8 cellular contexts compared by ENCODE assay signal in genomic region chr3:136193273-136194043, GRCh38. TPM values are rescaled to one million over a fixed set of nuclear protein-coding genes. Genes with fewer than 3 reads are reported as not detected.
DNase-seq lines count a peak whose midpoint lies in the region; ATAC-seq and TF ChIP-seq lines count a peak whose summit lies in the region.

No MANE protein-coding gene starts in this region.

- H3K27ac Mint-ChIP-seq in T-helper 2 cell treated with Interferon-gamma antibody and Interleukin-4, amounts not matched to agents 5 μg/mL and 100 μg/mL, for 36 hours, result peak overlapping the region; percentile 90

- H3K9me3 ChIP-seq in right atrium auricular region, result no peaks in the 10 kb centered on the region
- no peaks in the 10 kb centered on the region for H3K9me3 ChIP-seq in sigmoid colon

- peak overlapping the region; percentile 99 to 100 for H3K27ac ChIP-seq in right atrium auricular region
- H3K27ac ChIP-seq in sigmoid colon, result peak overlapping the region; percentile 99 to 100 (median 100)

- no peak for TF ChIP-seq POLR2A in sigmoid colon (IDR thresholded peaks at IDR 0.05)

- H3K4me3 Mint-ChIP-seq in T-helper 2 cell treated with Interferon-gamma antibody and Interleukin-4, amounts not matched to agents 5 μg/mL and 100 μg/mL, for 36 hours, result peak overlapping the region; percentile 91

- H3K4me3 ChIP-seq in right atrium auricular region (peak overlapping the region; percentile 69 to 76), fibroblast of villous mesenchyme (ENCODE audit: low read depth, low read length) (peak overlapping the region; percentile 76), sigmoid colon (peak overlapping the region; percentile 80 to 91 (median 83))

- H3K4me1 ChIP-seq in right atrium auricular region, result peaks cover 0 to 54% of the 10 kb centered on the region in 2 donors
- H3K4me1 ChIP-seq in sigmoid colon, result peaks cover 2 to 54% (median 45%) of the 10 kb centered on the region in 4 donors

- no peak for TF ChIP-seq EP300 in sigmoid colon (IDR thresholded peaks at IDR 0.05)

- TF ChIP-seq CTCF in right atrium auricular region (IDR thresholded peaks at IDR 0.05) (no peak), fibroblast of villous mesenchyme (IDR thresholded peaks at IDR 0.05; ENCODE audit: insufficient read depth, low read depth, low read length) (no peak), sigmoid colon (IDR thresholded peaks at IDR 0.05) (no peak)

- peaks cover 52% of the 10 kb centered on the region for H3K4me1 Mint-ChIP-seq in T-helper 2 cell treated with Interferon-gamma antibody and Interleukin-4, amounts not matched to agents 5 μg/mL and 100 μg/mL, for 36 hours (ENCODE audit: low read depth)

- DNase-seq in right atrium auricular region (ENCODE audit: low spot score) (no peak), Right ventricle myocardium inferior (ENCODE audit: missing footprints) (no peak), fibroblast of villous mesenchyme (ENCODE audit: low read depth) (peak; percentile 41), sigmoid colon (no peak), putamen (ENCODE audit: low spot score) (no peak), dermis blood vessel endothelial cell (no peak)
- DNase-seq in T-helper 2 cell treated with Interferon-gamma antibody and Interleukin-4, amounts not matched to agents 5 μg/mL and 100 μg/mL, for 36 hours (ENCODE audit: low spot score), result no peak

- H3K36me3 Mint-ChIP-seq in T-helper 2 cell treated with Interferon-gamma antibody and Interleukin-4, amounts not matched to agents 5 μg/mL and 100 μg/mL, for 36 hours (ENCODE audit: low read depth), result peaks cover 58% of the 10 kb centered on the region

- no peaks in the 10 kb centered on the region for H3K27me3 ChIP-seq in right atrium auricular region
- H3K27me3 ChIP-seq in sigmoid colon, result no peaks in the 10 kb centered on the region

- intact Hi-C loops in Right ventricle myocardium inferior (cut with DNase I) (loop anchor here (5.0 kb wide), 1 partner anchor 46 kb away; no protein-coding TSS in a partner anchor), sigmoid colon (cut with DNase I) (loop anchor here (2.0 to 5.0 kb wide), 3 partner anchors 41 to 559 kb away; partner anchors contain the start of gene STAG1)

- ATAC-seq in Right ventricle myocardium inferior, result no peak
- no peak for ATAC-seq in HG02884 (IDR thresholded peaks at IDR 0.05; ENCODE audit: unreplicated experiment)

- 0 to 2% methylated on average over 6 of the region's 6 CpGs for WGBS in sigmoid colon, 2 donors

- no peaks in the 10 kb centered on the region for H3K9me3 Mint-ChIP-seq in T-helper 2 cell treated with Interferon-gamma antibody and Interleukin-4, amounts not matched to agents 5 μg/mL and 100 μg/mL, for 36 hours

- H3K27me3 Mint-ChIP-seq in T-helper 2 cell treated with Interferon-gamma antibody and Interleukin-4, amounts not matched to agents 5 μg/mL and 100 μg/mL, for 36 hours (ENCODE audit: low read depth), result peaks cover 4% of the 10 kb centered on the region

- H3K36me3 ChIP-seq in right atrium auricular region (no peaks in the 10 kb centered on the region), sigmoid colon (no peaks in the 10 kb centered on the region)

RNA-seq across cellular contexts. Expression of gene MSL2, which starts 2.7 kb away (rescaled TPM):
- 10 to 100 TPM; 19.2 to 22.0 TPM for total RNA-seq in right atrium auricular region
- total RNA-seq in Right ventricle myocardium inferior, result 23.2 TPM
- 15.8 and 22.0 TPM in 2 replicates for total RNA-seq in fibroblast of villous mesenchyme
- total RNA-seq in sigmoid colon, result 10 to 100 TPM; 18.7 to 23.9 (median 20.8) TPM
- polyA plus RNA-seq in sigmoid colon, result 10 to 100 TPM in 1 of 3 donors, 1 to 10 TPM in 2; 3.2 to 13.1 (median 3.6) TPM
- total RNA-seq in dermis blood vessel endothelial cell, result 14.1 and 17.5 TPM in 2 replicates

RNA-seq across cellular contexts. Expression of gene PCCB, which starts 56.7 kb away (rescaled TPM):
- total RNA-seq in right atrium auricular region, result 100 to 1,000 TPM in 1 of 2 donors, 10 to 100 TPM in 1; 43.2 to 112 TPM
- total RNA-seq in Right ventricle myocardium inferior, result 98.6 TPM
- total RNA-seq in fibroblast of villous mesenchyme, result 43.2 and 52.2 TPM in 2 replicates
- 10 to 100 TPM; 24.8 to 33.9 (median 29.0) TPM for total RNA-seq in sigmoid colon
- polyA plus RNA-seq in sigmoid colon, result 10 to 100 TPM; 31.2 to 64.3 (median 32.9) TPM
- total RNA-seq in dermis blood vessel endothelial cell, result 42.7 and 69.2 TPM in 2 replicates
